Comparison of ENCODE assay signal across 8 cellular contexts in genomic region chr1:8629241-8630091, GRCh38.
DNase-seq lines count a peak whose midpoint lies in the region; ATAC-seq and TF ChIP-seq lines count a peak whose summit lies in the region.

No MANE protein-coding gene starts in this region.

- H3K36me3 Mint-ChIP-seq in stimulated activated naive B cell treated with anti-CD40 and anti-IgM and Interleukin-4, amounts not matched to agents 10 μg/mL and 1 μg/mL and 100 μg/mL, for 72 hours, result peaks cover 17 to 33% of the 10 kb centered on the region in 2 donors

- TF ChIP-seq CTCF in fibroblast of pulmonary artery (IDR thresholded peaks at IDR 0.05; ENCODE audit: low read length, missing control alignments), result no peak

- peaks cover 64 to 82% (median 71%) of the 10 kb centered on the region in 10 experiments for H3K4me1 ChIP-seq in BLaER1 treated with 17β-estradiol and CSF1 and Interleukin-3, amounts not matched to agents 10 nM and 100 nM
- peaks cover 0 to 3% of the 10 kb centered on the region in 2 donors for H3K4me1 ChIP-seq in aorta (ENCODE audit: control insufficient read depth in 1 of 2, insufficient read depth in 2 of 2, low read length in 2 of 2)

- no peaks in the 10 kb centered on the region for H3K27me3 Mint-ChIP-seq in stimulated activated naive B cell treated with anti-CD40 and anti-IgM and Interleukin-4, amounts not matched to agents 10 μg/mL and 1 μg/mL and 100 μg/mL, for 72 hours

- H3K9ac ChIP-seq in BLaER1 treated with 17β-estradiol and CSF1 and Interleukin-3, amounts not matched to agents 10 nM and 100 nM, result peak overlapping the region in 4 of 11 experiments; percentile 5 to 35 (median 18); a peak in 5 of 22 replicates

- TF ChIP-seq POLR2A in GM18951 (IDR thresholded peaks at IDR 0.05; ENCODE audit: extremely low read depth, insufficient read depth, insufficient read length), result peak; percentile 35

- peaks cover 7 to 79% (median 24%) of the 10 kb centered on the region in 11 experiments; a peak in 17 of 22 replicates for H3K36me3 ChIP-seq in BLaER1 treated with 17β-estradiol and CSF1 and Interleukin-3, amounts not matched to agents 10 nM and 100 nM
- no peaks in the 10 kb centered on the region for H3K36me3 ChIP-seq in aorta (ENCODE audit: control insufficient read depth in 1 of 2, insufficient read depth in 2 of 2, low read length in 1 of 2)

- H3K4me1 Mint-ChIP-seq in stimulated activated naive B cell treated with anti-CD40 and anti-IgM and Interleukin-4, amounts not matched to agents 10 μg/mL and 1 μg/mL and 100 μg/mL, for 72 hours, result peaks cover 58 to 83% of the 10 kb centered on the region in 2 donors

- peak overlapping the region; percentile 74 to 78 for H3K4me3 Mint-ChIP-seq in stimulated activated naive B cell treated with anti-CD40 and anti-IgM and Interleukin-4, amounts not matched to agents 10 μg/mL and 1 μg/mL and 100 μg/mL, for 72 hours

- peak overlapping the region; percentile 91 for H3K27ac Mint-ChIP-seq in stimulated activated naive B cell treated with anti-CD40 and anti-IgM and Interleukin-4, amounts not matched to agents 10 μg/mL and 1 μg/mL and 100 μg/mL, for 72 hours

- H4K20me1 ChIP-seq in BLaER1 treated with 17β-estradiol and CSF1 and Interleukin-3, amounts not matched to agents 10 nM and 100 nM, result peaks cover 80 to 100% (median 100%) of the 10 kb centered on the region in 11 experiments

- intact Hi-C loops in aorta (cut with DNase I), result no loop called here

- 79 to 80% methylated on average over 7 of the region's 7 CpGs for WGBS in aorta, 2 donors

- no peaks in the 10 kb centered on the region for H3K9me3 ChIP-seq in BLaER1 treated with 17β-estradiol and CSF1 and Interleukin-3, amounts not matched to agents 10 nM and 100 nM (replicated peaks in 1 of 11)
- no peaks in the 10 kb centered on the region for H3K9me3 ChIP-seq in aorta (ENCODE audit: control insufficient read depth, low read length)

- peaks cover 0 to 4% of the 10 kb centered on the region in 2 donors for H3K9me3 Mint-ChIP-seq in stimulated activated naive B cell treated with anti-CD40 and anti-IgM and Interleukin-4, amounts not matched to agents 10 μg/mL and 1 μg/mL and 100 μg/mL, for 72 hours

- H3K27ac ChIP-seq in BLaER1 treated with 17β-estradiol and CSF1 and Interleukin-3, amounts not matched to agents 10 nM and 100 nM, result peak overlapping the region in 8 of 11 experiments; percentile 0 to 64 (median 40); a peak in 11 of 22 replicates
- H3K27ac ChIP-seq in aorta (ENCODE audit: low read depth in 1 of 2, low read length in 2 of 2), result no peak overlapping the region

- DNase-seq in NOMO-1 (lab: John Stamatoyannopoulos, UW; ENCODE audit: unreplicated experiment in 2 of 2) (peak; percentile 45 to 86), fibroblast of pulmonary artery (ENCODE audit: low read depth) (peak; percentile 39), aorta (no peak), ACHN (no peak)
- peak; percentile 38 for DNase-seq in stimulated activated naive B cell treated with anti-CD40 and anti-IgM and Interleukin-4, amounts not matched to agents 10 μg/mL and 1 μg/mL and 100 μg/mL, for 72 hours

- no peak overlapping the region; a peak in 1 of 20 replicates for H3K4me3 ChIP-seq in BLaER1 treated with 17β-estradiol and CSF1 and Interleukin-3, amounts not matched to agents 10 nM and 100 nM
- H3K4me3 ChIP-seq in fibroblast of pulmonary artery (replicated peaks; ENCODE audit: low read depth, low read length) (no peak overlapping the region), aorta (ENCODE audit: low read length in 2 of 2) (no peak overlapping the region)

- in situ Hi-C loops in GM18951 (cut with MboI; ENCODE audit: low sequenced_read_pairs, unreplicated experiment), result no loop called here
- in situ Hi-C loops in ACHN (cut with HindIII; ENCODE audit: low pct_ligation_motif_present, low pct_unique_long_range_greater_than_20kb, low sequenced_read_pairs), result no loop called here

- ATAC-seq in HG03064 (IDR thresholded peaks at IDR 0.05; ENCODE audit: low read depth, unreplicated experiment) (peak; percentile 68), aorta (ENCODE audit: low FRiP score) (no peak)
- peak; percentile 88 to 91 for ATAC-seq in stimulated activated naive B cell treated with anti-CD40 and anti-IgM and Interleukin-4, amounts not matched to agents 10 μg/mL and 1 μg/mL and 100 μg/mL, for 72 hours (replicated peaks)

- H3K4me2 ChIP-seq in BLaER1 treated with 17β-estradiol and CSF1 and Interleukin-3, amounts not matched to agents 10 nM and 100 nM, result peak overlapping the region; percentile 7 to 84 (median 40); a peak in 18 of 22 replicates

- H3K27me3 ChIP-seq in BLaER1 treated with 17β-estradiol and CSF1 and Interleukin-3, amounts not matched to agents 10 nM and 100 nM, result no peaks in the 10 kb centered on the region
- no peaks in the 10 kb centered on the region for H3K27me3 ChIP-seq in aorta (ENCODE audit: control insufficient read depth in 1 of 2, insufficient read depth in 2 of 2, low read length in 1 of 2)

Comparison
In these comparisons a context has a peak if more than half of its experiments do, and no peak if none do; other contexts are left out.
1. H3K27ac ChIP-seq: peak in BLaER1 treated with 17β-estradiol and CSF1 and Interleukin-3, amounts not matched to agents 10 nM and 100 nM (8 of 11); none in aorta (0 of 2).
2. DNase-seq: peak in NOMO-1 (2 of 2), fibroblast of pulmonary artery (single experiment) and stimulated activated naive B cell treated with anti-CD40 and anti-IgM and Interleukin-4, amounts not matched to agents 10 μg/mL and 1 μg/mL and 100 μg/mL, for 72 hours (single experiment); none in aorta (0 of 2) and ACHN (single experiment).